8 cellular contexts compared by ENCODE assay signal in genomic region chr17:61927211-61928100, GRCh38. TPM values are rescaled to one million over a fixed set of nuclear protein-coding genes. Genes with fewer than 3 reads are reported as not detected.
DNase-seq lines count a peak whose midpoint lies in the region; ATAC-seq and TF ChIP-seq lines count a peak whose summit lies in the region.

INTS2 (minus strand) TSS chr17:61927982; CDS start chr17:61926644, 1,338 bp downstream.

- in situ Hi-C loops in astrocyte of the spinal cord (cut with HindIII; ENCODE audit: low sequenced_read_pairs): no loop called here

- H3K4me3 ChIP-seq in astrocyte of the spinal cord (ENCODE audit: low read depth, low read length): peak within 1 kb of the TSS; percentile 88

- peak; percentile 77 for ATAC-seq in GM18502 (IDR thresholded peaks at IDR 0.05; ENCODE audit: poor library complexity, unreplicated experiment)
- ATAC-seq in HG03039 (IDR thresholded peaks at IDR 0.05; ENCODE audit: unreplicated experiment): peak; percentile 70
- peak; percentile 99 for ATAC-seq in sciatic nerve

- no peak for TF ChIP-seq CTCF in astrocyte of the spinal cord (IDR thresholded peaks at IDR 0.05; ENCODE audit: low read depth, low read length)

- intact Hi-C loops in sciatic nerve (cut with DNase I): no loop called here

- DNase-seq in NCI-H2081 treated with DMSO at 0.1 percent for 48 hours (lab: John Stamatoyannopoulos, UW) (peak; percentile 87), T1000 (lab: John Stamatoyannopoulos, UW) (peak; percentile 98), astrocyte of the spinal cord (ENCODE audit: low read depth, low spot score) (peak; percentile 94), iPS DF 19.7 (ENCODE audit: low read depth, low spot score) (peak; percentile 73), sciatic nerve (ENCODE audit: low spot score) (peak; percentile 98), cortex of kidney (lab: John Stamatoyannopoulos, UW) (no peak)

RNA-seq across cellular contexts. Expression of gene INTS2, which starts in this region (rescaled TPM):
- total RNA-seq in sciatic nerve: 16.0 TPM
